Comparison of ENCODE assay signal across 7 cellular contexts in the genomic region with DNA sequence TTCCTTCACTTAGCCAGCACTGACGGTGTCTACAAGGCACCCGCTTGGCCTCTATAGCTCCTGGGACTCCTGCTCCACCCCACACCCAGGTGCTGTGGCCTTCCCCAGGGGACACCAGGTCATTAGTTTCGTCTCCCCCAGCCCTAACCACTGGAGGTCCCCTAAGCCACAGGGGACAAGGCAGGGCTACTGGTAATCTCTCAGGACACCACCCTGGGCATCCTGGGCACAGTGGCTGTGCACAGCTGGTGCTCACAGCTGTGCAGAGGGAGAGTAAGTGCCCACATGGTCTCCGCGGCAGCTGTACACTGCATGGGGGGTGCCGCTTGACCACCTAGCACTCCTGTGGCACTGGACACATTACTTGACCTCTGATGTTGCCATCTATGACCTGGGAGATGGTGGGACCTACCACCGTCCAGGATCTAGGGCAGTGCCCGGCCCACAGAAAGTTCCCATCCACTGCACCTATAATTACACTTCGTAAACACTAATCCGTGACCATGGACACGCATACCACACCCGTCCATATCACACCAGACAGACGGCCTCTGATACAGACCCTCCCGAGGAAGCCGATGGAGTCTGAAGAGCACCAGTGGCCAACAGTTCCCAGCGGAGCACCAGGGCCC.
A peak's percentile ranks its signal among the peaks of the same experiment; 100 is the strongest.
DNase-seq lines count a peak whose midpoint lies in the region; ATAC-seq lines count a peak whose summit lies in the region.

No MANE protein-coding gene starts in this region.

- DNase-seq in LHCN-M2 (ENCODE audit: low read depth) (peak; percentile 14), kidney tubule cell (ENCODE audit: low spot score) (no peak)
- DNase-seq in stimulated activated CD4-positive, alpha-beta T cell treated with anti-CD3 and anti-CD28 coated beads, Interleukin-1b, Interleukin-23, amount 100 ng/mL, for 48 hours: no peak

- WGBS in esophagus, 2 donors: 76 to 77% methylated on average over 16 of the region's 16 CpGs

- peaks cover 0 to 3% of the 10 kb centered on the region in 2 donors for H3K36me3 ChIP-seq in esophagus (ENCODE audit: control insufficient read depth in 2 of 2, insufficient read depth in 2 of 2, low read length in 1 of 2)

- no peaks in the 10 kb centered on the region for H3K27me3 ChIP-seq in esophagus (ENCODE audit: control insufficient read depth in 1 of 2, insufficient read depth in 2 of 2, low read length in 2 of 2)

- ATAC-seq in GM21367 (IDR thresholded peaks at IDR 0.05; ENCODE audit: unreplicated experiment) (peak; percentile 6), GM18858 (IDR thresholded peaks at IDR 0.05; ENCODE audit: unreplicated experiment) (no peak)

- H3K4me3 ChIP-seq in esophagus (ENCODE audit: low read depth in 1 of 2, low read length in 2 of 2) (peak overlapping the region; percentile 15 to 32), skin epidermis (peak overlapping the region in 6 of 7 experiments; percentile 12 to 34 (median 28))

- peaks cover 24 to 40% of the 10 kb centered on the region in 2 donors for H3K4me1 ChIP-seq in esophagus (ENCODE audit: control insufficient read depth in 2 of 2, insufficient read depth in 2 of 2, low read length in 1 of 2)

- H3K27ac ChIP-seq in esophagus (ENCODE audit: low read depth in 2 of 2, low read length in 1 of 2) (peak overlapping the region; percentile 79 to 85), skin epidermis (peak overlapping the region in 20 of 21 experiments; percentile 29 to 93 (median 79))

- H3K9me3 ChIP-seq in esophagus (ENCODE audit: control insufficient read depth in 2 of 2, insufficient read depth in 1 of 2, low read depth in 1 of 2, low read length in 1 of 2): no peaks in the 10 kb centered on the region
